ENCODE assay signal across 25 cellular contexts in genomic region chr6:44558315-44559227, GRCh38.
DNase-seq lines count a peak whose midpoint lies in the region; ATAC-seq, FAIRE-seq and TF ChIP-seq lines count a peak whose summit lies in the region.
"Had no signal": no experiment of that assay in that cellular context is flagged by ENCODE, and none has a peak within 500 bp of the region (broad histone marks: within the 10 kb centered on the region; RNA-seq: fewer than 3 reads in every experiment).

No MANE protein-coding gene starts in this region.

- no peak overlapping the region for H3K27ac ChIP-seq in pancreas
- no peak overlapping the region for H3K27ac ChIP-seq in SJCRH30

- FAIRE-seq in pancreas (lab: Jason Lieb, UNC): no peak
- FAIRE-seq: astrocyte, G401.6, GM18507, K562 had no signal

- no peaks in the 10 kb centered on the region for H3K9me3 ChIP-seq in pancreas
- no peaks in the 10 kb centered on the region for H3K9me3 ChIP-seq in SJCRH30 (replicated peaks)
- H3K9me3 ChIP-seq: HAP-1 had no signal

- H3K4me3 ChIP-seq in pancreas (no peak overlapping the region), SJCRH30 (no peak overlapping the region)
- H3K4me3 ChIP-seq: HAP-1, K562 had no signal

- H3K4me1 ChIP-seq in pancreas: peaks cover 0 to 10% (median 6%) of the 10 kb centered on the region in 3 donors
- peaks cover 16% of the 10 kb centered on the region for H3K4me1 ChIP-seq in SJCRH30
- H3K4me1 ChIP-seq: HAP-1 had no signal

- H3K36me3 ChIP-seq in pancreas: no peaks in the 10 kb centered on the region
- no peaks in the 10 kb centered on the region for H3K36me3 ChIP-seq in SJCRH30
- H3K36me3 ChIP-seq: HAP-1 had no signal

- TF ChIP-seq CTCF in pancreas (IDR thresholded peaks at IDR 0.05): no peak

- ATAC-seq in pancreas: peak; percentile 16 to 79 (median 54)
- ATAC-seq: activated CD8-positive, alpha-beta memory T cell treated with anti-CD3 and anti-CD28 coated beads, Interleukin-2, amount 10 ng/mL, durations not matched to agents 7 days and 5 days; activated naive CD4-positive, alpha-beta T cell treated with anti-CD3 and anti-CD28 coated beads, Interleukin-2, amount 50 U/mL, for 72 hours; left colon; natural killer cell; T-helper 17 cell had no signal

- intact Hi-C loops in pancreas (cut with DNase I): no loop called here

- H3K27me3 ChIP-seq in pancreas (peaks cover 0 to 4% (median 0%) of the 10 kb centered on the region in 4 donors), SJCRH30 (no peaks in the 10 kb centered on the region)

- 44 to 45% methylated on average over 5 of the region's 5 CpGs for WGBS in pancreas, 2 donors

- DNase-seq in DMS79 treated with DMSO at 0.1 percent for 48 hours (lab: John Stamatoyannopoulos, UW) (peak; percentile 42), HEK293T (ENCODE audit: extremely low spot score) (no peak), dermis blood vessel endothelial cell (peak; percentile 14), pancreas (no peak), SJCRH30 (no peak), GOT3 (lab: John Stamatoyannopoulos, UW) (no peak)
- DNase-seq in activated naive CD4-positive, alpha-beta T cell treated with anti-CD3 and anti-CD28 coated beads, Interleukin-2, amount 50 U/mL, for 16 hours: no peak
- DNase-seq: activated CD4-positive, alpha-beta T cell treated with anti-CD3 and anti-CD28 coated beads, Interleukin-2, amount 10 ng/mL, durations not matched to agents 24 days and 14 days; activated CD8-positive, alpha-beta memory T cell treated with anti-CD3 and anti-CD28 coated beads, Interleukin-2, amount 10 ng/mL, durations not matched to agents 7 days and 5 days; CD4-positive, alpha-beta memory T cell; DMS 273 treated with DMSO at 0.1 percent for 48 hours; glutamatergic neuron; left colon; natural killer cell; NCI-H2227 treated with DMSO at 0.1 percent for 48 hours; NCI-H774; stimulated activated CD4-positive, alpha-beta T cell treated with anti-CD3 and anti-CD28 coated beads, Interleukin-1b, Interleukin-23, amount 100 ng/mL, for 48 hours; substantia nigra; T-helper 17 cell had no signal

- CTCF ChIA-PET in HEK293T (lab: Yijun Ruan, JAX): no interaction called here

- POLR2A ChIA-PET in HEK293T (lab: Yijun Ruan, JAX): no interaction called here

TF ChIP-seq in HEK293T, 16 proteins besides CTCF, POLR2A, EP300 and RAD21:
- TF ChIP-seq ZNF384 (IDR thresholded peaks at IDR 0.05) (no peak), PKNOX1 (IDR thresholded peaks at IDR 0.05) (peak; percentile 94)

Comparison
In these comparisons a context has a peak if more than half of its experiments do, and no peak if none do; other contexts are left out.
1. DNase-seq: peak in DMS79 treated with DMSO at 0.1 percent for 48 hours (single experiment) and dermis blood vessel endothelial cell (single experiment); none in HEK293T (single experiment), pancreas (0 of 6), SJCRH30 (0 of 2), activated naive CD4-positive, alpha-beta T cell treated with anti-CD3 and anti-CD28 coated beads, Interleukin-2, amount 50 U/mL, for 16 hours (single experiment) and GOT3 (single experiment).